Comparison of ENCODE assay signal across 8 cellular contexts in genomic region chr3:100210777-100211145, GRCh38. TPM values are rescaled to one million over a fixed set of nuclear protein-coding genes. Genes with fewer than 3 reads are reported as not detected.
A peak's percentile ranks its signal among the peaks of the same experiment; 100 is the strongest.
DNase-seq lines count a peak whose midpoint lies in the region; ATAC-seq and TF ChIP-seq lines count a peak whose summit lies in the region.

No MANE protein-coding gene starts in this region.

- no peaks in the 10 kb centered on the region for H3K9me3 Mint-ChIP-seq in nephron progenitor cell

- TF ChIP-seq CTCF in fibroblast of the aortic adventitia (IDR thresholded peaks at IDR 0.05; ENCODE audit: insufficient read depth, low read length) (no peak), nephron progenitor cell (IDR thresholded peaks at IDR 0.05) (no peak)

- H3K36me3 Mint-ChIP-seq in nephron progenitor cell (ENCODE audit: low read depth), result no peaks in the 10 kb centered on the region

- no peaks in the 10 kb centered on the region for H3K27me3 Mint-ChIP-seq in nephron progenitor cell (ENCODE audit: low read depth, poor library complexity)

- no peak overlapping the region for H3K27ac Mint-ChIP-seq in nephron progenitor cell

- H3K4me3 Mint-ChIP-seq in nephron progenitor cell, result no peak overlapping the region

- DNase-seq in DMS79 treated with DMSO at 0.1 percent for 48 hours (lab: John Stamatoyannopoulos, UW), result peak; percentile 3
- no peak for DNase-seq in DMS79 (lab: John Stamatoyannopoulos, UW)
- peak; percentile 88 for DNase-seq in NCI-H774 (lab: John Stamatoyannopoulos, UW)
- DNase-seq in fibroblast of the aortic adventitia (ENCODE audit: low read depth), result peak; percentile 69
- peak; percentile 71 for DNase-seq in pulmonary artery endothelial cell (ENCODE audit: low read depth, low spot score)
- DNase-seq in nephron progenitor cell, result no peak
- no peak for DNase-seq in NCI-H526 treated with DMSO at 0.1 percent for 48 hours (lab: John Stamatoyannopoulos, UW)

- no peak for ATAC-seq in GM19324 (IDR thresholded peaks at IDR 0.05; ENCODE audit: low FRiP score, unreplicated experiment)

- H3K4me1 Mint-ChIP-seq in nephron progenitor cell, result peaks cover 10% of the 10 kb centered on the region

- no peak overlapping the region for H3K4me3 ChIP-seq in fibroblast of the aortic adventitia (ENCODE audit: low read depth, low read length)

RNA-seq across cellular contexts. Expression of gene TBC1D23, which starts 50.0 kb away (rescaled TPM):
- total RNA-seq in fibroblast of the aortic adventitia (ENCODE audit: low replicate concordance) (76.4 and 157 TPM in 2 replicates), pulmonary artery endothelial cell (39.8 and 40.7 TPM in 2 replicates)

Comparison
In these comparisons a context has a peak if more than half of its experiments do, and no peak if none do; other contexts are left out.
1. DNase-seq: peak in DMS79 treated with DMSO at 0.1 percent for 48 hours (single experiment), NCI-H774 (single experiment), fibroblast of the aortic adventitia (single experiment) and pulmonary artery endothelial cell (single experiment); none in DMS79 (single experiment), nephron progenitor cell (single experiment) and NCI-H526 treated with DMSO at 0.1 percent for 48 hours (single experiment).